1 cellular context compared by ENCODE assay signal in genomic region chr19:30895946-30896345, GRCh38.
TF ChIP-seq lines count a peak whose summit lies in the region.

No MANE protein-coding gene starts in this region.

TF ChIP-seq in HepG2, 621 proteins besides CTCF, POLR2A, EP300 and RAD21 (continued from another document):
- TF ChIP-seq ZBTB10 (CRISPR knock-in tag; IDR thresholded peaks at IDR 0.05; ENCODE audit: borderline replicate concordance) = no peak
- no peak for TF ChIP-seq FOXO4 (CRISPR knock-in tag; conservative IDR thresholded peaks at IDR 0.05)
- TF ChIP-seq GLI4 (CRISPR knock-in tag; IDR thresholded peaks at IDR 0.05; ENCODE audit: borderline replicate concordance) = no peak
- no peak for TF ChIP-seq SOX13 (IDR thresholded peaks at IDR 0.05)
- no peak for TF ChIP-seq SOX13 (CRISPR knock-in tag; conservative IDR thresholded peaks at IDR 0.05 in 1 of 2, IDR thresholded peaks at IDR 0.05 in 1 of 2)
- TF ChIP-seq NFIB (CRISPR knock-in tag; IDR thresholded peaks at IDR 0.05; ENCODE audit: borderline replicate concordance) = no peak
- TF ChIP-seq BATF2 (CRISPR knock-in tag; IDR thresholded peaks at IDR 0.05) = no peak
- TF ChIP-seq TAF15 (IDR thresholded peaks at IDR 0.05; ENCODE audit: low read depth, low read length, poor library complexity, severe bottlenecking) = no peak
- no peak for TF ChIP-seq MED13 (CRISPR knock-in tag; IDR thresholded peaks at IDR 0.05)
- no peak for TF ChIP-seq IRF9 (CRISPR knock-in tag; IDR thresholded peaks at IDR 0.05; ENCODE audit: borderline replicate concordance)
- TF ChIP-seq RCOR2 (CRISPR knock-in tag; IDR thresholded peaks at IDR 0.05) = no peak
- no peak for TF ChIP-seq ZXDC (CRISPR knock-in tag; IDR thresholded peaks at IDR 0.05)
- no peak for TF ChIP-seq ZNF101 (CRISPR knock-in tag; IDR thresholded peaks at IDR 0.05; ENCODE audit: borderline replicate concordance, low read depth)
- TF ChIP-seq BCLAF1 (IDR thresholded peaks at IDR 0.05) = no peak
- no peak for TF ChIP-seq RFX5 (IDR thresholded peaks at IDR 0.05; ENCODE audit: low read depth, low read length)
- TF ChIP-seq TFE3 (CRISPR knock-in tag; IDR thresholded peaks at IDR 0.05) = no peak
- TF ChIP-seq KAT7 (CRISPR knock-in tag; IDR thresholded peaks at IDR 0.05; ENCODE audit: borderline replicate concordance) = no peak
- no peak for TF ChIP-seq PAF1 (CRISPR knock-in tag; IDR thresholded peaks at IDR 0.05)
TF ChIP-seq in HepG2: peak in this region for 0.
